In the genomic region with DNA sequence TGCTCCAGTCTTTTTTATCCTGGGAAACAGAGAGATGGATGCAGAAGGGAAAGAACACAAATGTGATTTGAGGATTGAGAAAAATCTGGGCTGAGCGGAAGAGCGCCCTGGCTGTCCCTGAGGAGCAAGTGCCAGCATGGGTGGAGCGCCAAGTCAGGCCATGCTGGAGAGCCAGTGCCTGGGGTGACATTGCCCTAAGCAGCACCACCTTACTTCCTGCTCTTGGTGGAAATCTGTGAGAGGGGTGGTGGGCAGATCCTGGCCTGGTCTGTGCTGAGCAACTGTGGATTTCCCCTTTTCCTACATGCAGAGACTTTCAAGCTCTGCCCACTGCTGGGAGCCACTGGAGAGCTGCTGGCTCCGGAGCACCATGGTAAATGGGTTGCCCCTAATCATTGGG, we compare ENCODE assay signal across 1 cellular context.
TF ChIP-seq lines count a peak whose summit lies in the region.

No MANE protein-coding gene starts in this region.

TF ChIP-seq in SK-N-SH treated with all-trans-retinoic acid at 6 μM for 48 hours, 23 proteins besides CTCF, POLR2A, EP300 and RAD21 (continued from another document):
- TF ChIP-seq, protein P1, sequence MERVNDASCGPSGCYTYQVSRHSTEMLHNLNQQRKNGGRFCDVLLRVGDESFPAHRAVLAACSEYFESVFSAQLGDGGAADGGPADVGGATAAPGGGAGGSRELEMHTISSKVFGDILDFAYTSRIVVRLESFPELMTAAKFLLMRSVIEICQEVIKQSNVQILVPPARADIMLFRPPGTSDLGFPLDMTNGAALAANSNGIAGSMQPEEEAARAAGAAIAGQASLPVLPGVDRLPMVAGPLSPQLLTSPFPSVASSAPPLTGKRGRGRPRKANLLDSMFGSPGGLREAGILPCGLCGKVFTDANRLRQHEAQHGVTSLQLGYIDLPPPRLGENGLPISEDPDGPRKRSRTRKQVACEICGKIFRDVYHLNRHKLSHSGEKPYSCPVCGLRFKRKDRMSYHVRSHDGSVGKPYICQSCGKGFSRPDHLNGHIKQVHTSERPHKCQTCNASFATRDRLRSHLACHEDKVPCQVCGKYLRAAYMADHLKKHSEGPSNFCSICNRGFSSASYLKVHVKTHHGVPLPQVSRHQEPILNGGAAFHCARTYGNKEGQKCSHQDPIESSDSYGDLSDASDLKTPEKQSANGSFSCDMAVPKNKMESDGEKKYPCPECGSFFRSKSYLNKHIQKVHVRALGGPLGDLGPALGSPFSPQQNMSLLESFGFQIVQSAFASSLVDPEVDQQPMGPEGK (CRISPR knock-in tag; IDR thresholded peaks at IDR 0.05; ENCODE audit: borderline replicate concordance), result no peak
- no peak for TF ChIP-seq RARB (CRISPR knock-in tag; IDR thresholded peaks at IDR 0.05)
- no peak for TF ChIP-seq OSR1 (CRISPR knock-in tag; IDR thresholded peaks at IDR 0.05)
- no peak for TF ChIP-seq PPARA (CRISPR knock-in tag; IDR thresholded peaks at IDR 0.05; ENCODE audit: borderline replicate concordance)
- TF ChIP-seq, protein P2, sequence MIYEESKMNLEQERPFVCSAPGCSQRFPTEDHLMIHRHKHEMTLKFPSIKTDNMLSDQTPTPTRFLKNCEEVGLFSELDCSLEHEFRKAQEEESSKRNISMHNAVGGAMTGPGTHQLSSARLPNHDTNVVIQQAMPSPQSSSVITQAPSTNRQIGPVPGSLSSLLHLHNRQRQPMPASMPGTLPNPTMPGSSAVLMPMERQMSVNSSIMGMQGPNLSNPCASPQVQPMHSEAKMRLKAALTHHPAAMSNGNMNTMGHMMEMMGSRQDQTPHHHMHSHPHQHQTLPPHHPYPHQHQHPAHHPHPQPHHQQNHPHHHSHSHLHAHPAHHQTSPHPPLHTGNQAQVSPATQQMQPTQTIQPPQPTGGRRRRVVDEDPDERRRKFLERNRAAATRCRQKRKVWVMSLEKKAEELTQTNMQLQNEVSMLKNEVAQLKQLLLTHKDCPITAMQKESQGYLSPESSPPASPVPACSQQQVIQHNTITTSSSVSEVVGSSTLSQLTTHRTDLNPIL (CRISPR knock-in tag; IDR thresholded peaks at IDR 0.05; ENCODE audit: low read depth), result no peak
